ENCODE assay signal across 1 cellular context in the genomic region with DNA sequence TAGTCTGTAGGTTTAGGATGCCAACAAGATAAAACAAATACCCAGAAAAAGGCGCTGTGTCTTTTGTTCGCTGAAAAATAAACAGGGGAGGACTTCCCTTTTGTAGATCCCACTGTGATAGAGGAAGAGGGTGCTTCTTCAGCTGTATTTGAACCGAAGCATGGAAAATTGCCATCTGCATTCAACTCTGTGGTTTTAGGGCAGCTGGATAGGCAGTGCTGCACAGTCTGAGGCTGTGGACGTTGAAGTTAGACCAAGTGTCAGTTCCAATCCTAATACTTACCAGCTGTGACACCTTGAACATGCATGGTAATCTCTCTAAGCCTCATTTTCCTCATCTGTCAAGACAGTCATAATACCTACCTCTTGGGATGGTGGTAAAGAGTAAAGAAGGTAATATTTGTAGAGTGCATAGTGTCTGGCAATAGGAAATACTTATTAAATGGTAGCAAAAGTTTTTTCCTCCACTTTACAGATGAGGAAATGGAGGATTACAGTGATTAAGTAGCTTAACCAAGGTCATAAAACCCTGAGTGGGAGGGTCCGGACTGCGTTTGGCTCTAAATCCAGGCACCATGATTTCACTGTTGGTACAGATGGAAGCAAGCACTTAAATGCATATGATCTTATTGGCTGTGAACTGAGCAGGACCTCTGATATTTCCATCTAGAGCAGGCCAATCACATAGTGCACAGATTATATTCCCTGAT.
TF ChIP-seq lines count a peak whose summit lies in the region.

No MANE protein-coding gene starts in this region.

TF ChIP-seq in HCT116, 20 proteins besides CTCF, POLR2A, EP300 and RAD21 (continued from another document):
- TF ChIP-seq, protein P1, sequence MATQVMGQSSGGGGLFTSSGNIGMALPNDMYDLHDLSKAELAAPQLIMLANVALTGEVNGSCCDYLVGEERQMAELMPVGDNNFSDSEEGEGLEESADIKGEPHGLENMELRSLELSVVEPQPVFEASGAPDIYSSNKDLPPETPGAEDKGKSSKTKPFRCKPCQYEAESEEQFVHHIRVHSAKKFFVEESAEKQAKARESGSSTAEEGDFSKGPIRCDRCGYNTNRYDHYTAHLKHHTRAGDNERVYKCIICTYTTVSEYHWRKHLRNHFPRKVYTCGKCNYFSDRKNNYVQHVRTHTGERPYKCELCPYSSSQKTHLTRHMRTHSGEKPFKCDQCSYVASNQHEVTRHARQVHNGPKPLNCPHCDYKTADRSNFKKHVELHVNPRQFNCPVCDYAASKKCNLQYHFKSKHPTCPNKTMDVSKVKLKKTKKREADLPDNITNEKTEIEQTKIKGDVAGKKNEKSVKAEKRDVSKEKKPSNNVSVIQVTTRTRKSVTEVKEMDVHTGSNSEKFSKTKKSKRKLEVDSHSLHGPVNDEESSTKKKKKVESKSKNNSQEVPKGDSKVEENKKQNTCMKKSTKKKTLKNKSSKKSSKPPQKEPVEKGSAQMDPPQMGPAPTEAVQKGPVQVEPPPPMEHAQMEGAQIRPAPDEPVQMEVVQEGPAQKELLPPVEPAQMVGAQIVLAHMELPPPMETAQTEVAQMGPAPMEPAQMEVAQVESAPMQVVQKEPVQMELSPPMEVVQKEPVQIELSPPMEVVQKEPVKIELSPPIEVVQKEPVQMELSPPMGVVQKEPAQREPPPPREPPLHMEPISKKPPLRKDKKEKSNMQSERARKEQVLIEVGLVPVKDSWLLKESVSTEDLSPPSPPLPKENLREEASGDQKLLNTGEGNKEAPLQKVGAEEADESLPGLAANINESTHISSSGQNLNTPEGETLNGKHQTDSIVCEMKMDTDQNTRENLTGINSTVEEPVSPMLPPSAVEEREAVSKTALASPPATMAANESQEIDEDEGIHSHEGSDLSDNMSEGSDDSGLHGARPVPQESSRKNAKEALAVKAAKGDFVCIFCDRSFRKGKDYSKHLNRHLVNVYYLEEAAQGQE (IDR thresholded peaks at IDR 0.05; ENCODE audit: low read depth), result no peak
- no peak for TF ChIP-seq ELF1 (IDR thresholded peaks at IDR 0.05; ENCODE audit: borderline replicate concordance, low read depth)
- no peak for TF ChIP-seq TCF7L2 (IDR thresholded peaks at IDR 0.05; ENCODE audit: borderline replicate concordance, extremely low read depth, insufficient read depth, insufficient read length)
- no peak for TF ChIP-seq CEBPB (IDR thresholded peaks at IDR 0.05; ENCODE audit: low read depth)
- no peak for TF ChIP-seq ZFX (IDR thresholded peaks at IDR 0.05)
- no peak for TF ChIP-seq YY1 (IDR thresholded peaks at IDR 0.05; ENCODE audit: extremely low read depth, insufficient replicate concordance, low read depth, low read length)
- TF ChIP-seq, protein P2, sequence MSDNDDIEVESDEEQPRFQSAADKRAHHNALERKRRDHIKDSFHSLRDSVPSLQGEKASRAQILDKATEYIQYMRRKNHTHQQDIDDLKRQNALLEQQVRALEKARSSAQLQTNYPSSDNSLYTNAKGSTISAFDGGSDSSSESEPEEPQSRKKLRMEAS (IDR thresholded peaks at IDR 0.05), result no peak
- no peak for TF ChIP-seq EZH2phosphoT487 (IDR thresholded peaks at IDR 0.05; ENCODE audit: borderline replicate concordance)
- no peak for TF ChIP-seq EGR1 (IDR thresholded peaks at IDR 0.05; ENCODE audit: low read depth)
- TF ChIP-seq POLR2AphosphoS5 (IDR thresholded peaks at IDR 0.05; ENCODE audit: low read depth, low read length), result no peak
- TF ChIP-seq JUND (IDR thresholded peaks at IDR 0.05), result no peak
